Comparison of ENCODE assay signal across 4 cellular contexts in genomic region chr19:48241771-48242170, GRCh38. TPM values are rescaled to one million over a fixed set of nuclear protein-coding genes. Genes with fewer than 3 reads are reported as not detected.
"Had no signal": no experiment of that assay in that cellular context is flagged by ENCODE, and none has a peak within 500 bp of the region (broad histone marks: within the 10 kb centered on the region; RNA-seq: fewer than 3 reads in every experiment).

No MANE protein-coding gene starts in this region.

RNA-seq across cellular contexts. Expression of gene ZNF114, which starts 28.1 kb away (rescaled TPM):
- total RNA-seq: fibroblast of lung, mononuclear cell, myocyte, sigmoid colon had no signal
